Comparison of ENCODE assay signal across 1 cellular context in the genomic region with DNA sequence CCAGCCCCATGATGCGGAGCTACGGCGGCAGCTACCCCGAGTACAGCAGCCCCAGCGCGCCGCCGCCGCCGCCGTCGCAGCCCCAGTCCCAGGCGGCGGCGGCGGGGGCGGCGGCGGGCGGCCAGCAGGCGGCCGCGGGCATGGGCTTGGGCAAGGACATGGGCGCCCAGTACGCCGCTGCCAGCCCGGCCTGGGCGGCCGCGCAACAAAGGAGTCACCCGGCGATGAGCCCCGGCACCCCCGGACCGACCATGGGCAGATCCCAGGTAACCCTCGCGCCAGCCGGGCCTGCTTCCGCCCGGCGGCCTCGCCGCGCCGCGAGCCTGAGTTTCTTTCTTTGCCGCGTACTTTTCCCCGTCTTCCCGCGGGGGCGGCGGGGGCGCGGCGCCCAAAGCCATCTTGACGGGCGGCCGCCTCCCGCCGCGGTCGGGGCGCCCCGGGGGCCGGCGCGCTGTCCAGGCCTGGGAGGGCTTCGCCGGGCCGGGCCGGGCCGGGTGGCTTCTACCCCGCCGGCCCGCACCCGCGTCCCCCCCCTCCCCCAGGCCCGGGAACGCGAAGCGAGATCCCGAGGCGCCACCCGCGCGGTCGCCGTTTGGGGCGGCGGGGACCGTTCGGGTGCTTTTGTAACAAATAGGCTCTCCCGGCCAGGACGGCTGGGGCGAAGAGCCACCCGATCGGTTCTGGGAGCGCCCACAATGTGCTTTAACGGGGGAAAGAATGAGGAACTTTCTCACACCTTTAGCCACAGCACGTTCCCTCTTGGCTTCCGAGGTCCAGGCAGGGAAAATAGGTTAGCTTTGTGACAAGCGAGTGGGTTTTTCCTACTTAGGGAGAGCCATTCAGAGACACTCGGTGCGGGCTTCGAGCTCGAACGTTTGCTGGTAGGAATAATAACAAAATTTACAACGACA.
TF ChIP-seq lines count a peak whose summit lies in the region.

No MANE protein-coding gene starts in this region.

TF ChIP-seq in HepG2, 621 proteins besides CTCF, POLR2A, EP300 and RAD21 (continued from another document):
- TF ChIP-seq MTERF4 (CRISPR knock-in tag; IDR thresholded peaks at IDR 0.05) (0 out of 2 replicates have a peak, but pooled peaks have one; percentile 12), SRSF1 (optimal IDR thresholded peaks at IDR 0.05; ENCODE audit: low read depth, low read length) (peak; percentile 17), HMGA1 (CRISPR knock-in tag; conservative IDR thresholded peaks at IDR 0.05) (no peak)
